ENCODE assay signal across 8 cellular contexts in genomic region chrX:107716045-107716684, GRCh38. TPM values are rescaled to one million over a fixed set of nuclear protein-coding genes. Genes with fewer than 3 reads are reported as not detected.
DNase-seq lines count a peak whose midpoint lies in the region; ATAC-seq and TF ChIP-seq lines count a peak whose summit lies in the region.

No MANE protein-coding gene starts in this region.

- H3K4me1 ChIP-seq in neural progenitor cell, result peaks cover 10% of the 10 kb centered on the region

- peak overlapping the region; percentile 34 for H3K9ac ChIP-seq in neural progenitor cell

- POLR2A ChIA-PET in activated CD8-positive, alpha-beta T cell treated with anti-CD3 and anti-CD28 coated beads, Interleukin-2, amount 10 ng/mL, durations not matched to agents 7 days and 5 days (lab: Charles Lee), result interaction anchor here (1.3 to 11.6 kb wide), 6 partner anchors 25 to 88 kb away, joined by 6 to 292 read pairs (median 14); partner anchors contain the start of genes PRPS1 and TSC22D3

- H3F3A ChIP-seq in neural progenitor cell (ENCODE audit: low read depth), result no peaks in the 10 kb centered on the region

- peak overlapping the region; percentile 87 for H3K4me2 ChIP-seq in neural progenitor cell

- peaks cover 43% of the 10 kb centered on the region for H3K4me1 Mint-ChIP-seq in activated CD8-positive, alpha-beta T cell treated with anti-CD3 and anti-CD28 coated beads, Interleukin-2, amount 10 ng/mL, durations not matched to agents 7 days and 5 days (ENCODE audit: low read depth)
- H3K4me1 Mint-ChIP-seq in neural progenitor cell, result peaks cover 23% of the 10 kb centered on the region

- peak overlapping the region; percentile 90 for H3K4me3 Mint-ChIP-seq in activated CD8-positive, alpha-beta T cell treated with anti-CD3 and anti-CD28 coated beads, Interleukin-2, amount 10 ng/mL, durations not matched to agents 7 days and 5 days
- peak overlapping the region; percentile 91 for H3K4me3 Mint-ChIP-seq in neural progenitor cell

- H3K36me3 Mint-ChIP-seq in activated CD8-positive, alpha-beta T cell treated with anti-CD3 and anti-CD28 coated beads, Interleukin-2, amount 10 ng/mL, durations not matched to agents 7 days and 5 days (ENCODE audit: low read depth), result peaks cover 27% of the 10 kb centered on the region
- H3K36me3 Mint-ChIP-seq in neural progenitor cell, result peaks cover 7% of the 10 kb centered on the region

- DNase-seq in NCI-H524 (lab: John Stamatoyannopoulos, UW) (peak; percentile 20 to 50), NCI-H524 treated with DMSO at 0.1 percent for 48 hours (lab: John Stamatoyannopoulos, UW) (no peak), fibroblast of the aortic adventitia (ENCODE audit: low read depth) (peak; percentile 19), neural progenitor cell (ENCODE audit: low spot score) (peak; percentile 82), NCI-H1694 (lab: John Stamatoyannopoulos, UW) (no peak)
- no peak for DNase-seq in activated CD8-positive, alpha-beta T cell treated with anti-CD3 and anti-CD28 coated beads, Interleukin-2, amount 10 ng/mL, durations not matched to agents 7 days and 5 days

- H3K27ac Mint-ChIP-seq in activated CD8-positive, alpha-beta T cell treated with anti-CD3 and anti-CD28 coated beads, Interleukin-2, amount 10 ng/mL, durations not matched to agents 7 days and 5 days, result peak overlapping the region; percentile 88
- H3K27ac Mint-ChIP-seq in neural progenitor cell, result peak overlapping the region; percentile 75

- no peak overlapping the region for H3K27ac ChIP-seq in neural progenitor cell

- H3K9me3 Mint-ChIP-seq in activated CD8-positive, alpha-beta T cell treated with anti-CD3 and anti-CD28 coated beads, Interleukin-2, amount 10 ng/mL, durations not matched to agents 7 days and 5 days (ENCODE audit: insufficient read depth), result no peaks in the 10 kb centered on the region
- no peaks in the 10 kb centered on the region for H3K9me3 Mint-ChIP-seq in neural progenitor cell

- peaks cover 7% of the 10 kb centered on the region for H3K27me3 ChIP-seq in neural progenitor cell

- ATAC-seq in HG03442 (IDR thresholded peaks at IDR 0.05; ENCODE audit: unreplicated experiment) (peak; percentile 22), HG03097 (IDR thresholded peaks at IDR 0.05; ENCODE audit: low FRiP score, unreplicated experiment) (no peak)
- peak; percentile 9 for ATAC-seq in activated CD8-positive, alpha-beta T cell treated with anti-CD3 and anti-CD28 coated beads, Interleukin-2, amount 10 ng/mL, durations not matched to agents 7 days and 5 days

- CTCF ChIA-PET in activated CD8-positive, alpha-beta T cell treated with anti-CD3 and anti-CD28 coated beads, Interleukin-2, amount 10 ng/mL, durations not matched to agents 7 days and 5 days (lab: Charles Lee), result interaction anchor here (0.8 to 14.6 kb wide), 8 partner anchors 24 to 179 kb away, joined by 3 to 308 read pairs (median 12); partner anchors contain the start of genes NCBP2L, PRPS1 and TSC22D3

- peak overlapping the region; percentile 77 for H2AFZ ChIP-seq in neural progenitor cell (replicated peaks)

- no peaks in the 10 kb centered on the region for H4K20me1 ChIP-seq in neural progenitor cell (ENCODE audit: low read depth)

- H3K79me2 ChIP-seq in neural progenitor cell (ENCODE audit: low read depth), result no peaks in the 10 kb centered on the region

- peak overlapping the region; percentile 71 for H3K4me3 ChIP-seq in fibroblast of the aortic adventitia (ENCODE audit: low read depth, low read length)
- H3K4me3 ChIP-seq in neural progenitor cell, result peak overlapping the region; percentile 63

- H3K9me3 ChIP-seq in neural progenitor cell (ENCODE audit: low read depth), result no peaks in the 10 kb centered on the region

- TF ChIP-seq CTCF in fibroblast of the aortic adventitia (IDR thresholded peaks at IDR 0.05; ENCODE audit: insufficient read depth, low read length) (no peak), neural progenitor cell (IDR thresholded peaks at IDR 0.05) (no peak)

- no peaks in the 10 kb centered on the region for H3K36me3 ChIP-seq in neural progenitor cell

- H3K27me3 Mint-ChIP-seq in activated CD8-positive, alpha-beta T cell treated with anti-CD3 and anti-CD28 coated beads, Interleukin-2, amount 10 ng/mL, durations not matched to agents 7 days and 5 days (ENCODE audit: low read depth), result no peaks in the 10 kb centered on the region
- peaks cover 6% of the 10 kb centered on the region for H3K27me3 Mint-ChIP-seq in neural progenitor cell (ENCODE audit: insufficient read depth, low read depth)

RNA-seq across cellular contexts. Expression of gene TSC22D3, which starts 59.4 kb away (rescaled TPM):
- 10 to 100 TPM; 54.8 TPM for total RNA-seq in activated CD8-positive, alpha-beta T cell treated with anti-CD3 and anti-CD28 coated beads, Interleukin-2, amount 10 ng/mL, durations not matched to agents 7 days and 5 days
- total RNA-seq in fibroblast of the aortic adventitia (ENCODE audit: low replicate concordance), result 13.3 and 45.9 TPM in 2 replicates
- 44.9 and 51.0 TPM in 2 replicates for total RNA-seq in neural progenitor cell (ENCODE audit: low replicate concordance)

Comparison
In these comparisons a context has a peak if more than half of its experiments do, and no peak if none do; other contexts are left out.
1. DNase-seq: peak in NCI-H524 (2 of 2), fibroblast of the aortic adventitia (single experiment) and neural progenitor cell (single experiment); none in NCI-H524 treated with DMSO at 0.1 percent for 48 hours (single experiment), activated CD8-positive, alpha-beta T cell treated with anti-CD3 and anti-CD28 coated beads, Interleukin-2, amount 10 ng/mL, durations not matched to agents 7 days and 5 days (single experiment) and NCI-H1694 (single experiment).